8 cellular contexts compared by ENCODE assay signal in the genomic region with DNA sequence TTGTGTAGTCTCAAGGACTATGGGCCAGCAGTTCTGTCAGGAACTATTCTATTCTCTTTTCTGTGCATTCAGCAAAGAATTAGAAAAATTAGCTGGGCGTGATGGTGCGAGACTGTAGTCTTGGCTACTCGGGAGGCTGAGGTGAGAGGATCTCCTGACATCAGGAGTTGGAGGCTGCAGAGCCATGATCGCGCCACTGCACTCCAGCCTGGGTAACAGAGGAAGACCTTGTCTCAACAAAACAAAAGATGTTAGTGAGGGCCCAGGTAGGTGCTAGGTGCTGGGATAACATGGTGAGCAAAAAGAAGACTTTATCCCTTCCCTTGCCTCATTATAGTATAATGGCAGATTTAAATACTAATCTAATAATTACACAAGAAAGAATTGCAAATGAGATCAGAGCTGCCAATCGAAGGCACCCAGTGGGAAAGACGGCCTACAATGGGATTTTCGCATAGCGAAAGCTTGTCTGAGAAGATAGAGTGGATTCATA. TPM values are rescaled to one million over a fixed set of nuclear protein-coding genes. Genes with fewer than 3 reads are reported as not detected.
DNase-seq lines count a peak whose midpoint lies in the region; ATAC-seq and TF ChIP-seq lines count a peak whose summit lies in the region.

No MANE protein-coding gene starts in this region.

- H3K9me2 ChIP-seq in SU-DHL-6 (replicated peaks; ENCODE audit: insufficient read depth, low read length) = no peaks in the 10 kb centered on the region

- TF ChIP-seq POLR2A in heart left ventricle (IDR thresholded peaks at IDR 0.05) = no peak
- no peak for TF ChIP-seq POLR2A in spleen (IDR thresholded peaks at IDR 0.05)

- TF ChIP-seq CTCF in A673 (conservative IDR thresholded peaks at IDR 0.05; ENCODE audit: low read depth, low read length) (no peak), SU-DHL-6 (IDR thresholded peaks at IDR 0.05; ENCODE audit: insufficient read depth, low read length, poor library complexity, severe bottlenecking) (no peak), heart left ventricle (IDR thresholded peaks at IDR 0.05) (no peak), spleen (IDR thresholded peaks at IDR 0.05 in 8 of 11, conservative IDR thresholded peaks at IDR 0.05 in 3 of 11) (no peak)

- BruUV-seq in A673 (replicated peaks; lab: Mats Ljungman, UMichigan) = no TSS peak

- POLR2A ChIA-PET in A673 (lab: Charles Lee; ENCODE audit: low non-redundant PET) = no interaction called here

- H3K4me3 ChIP-seq in A673 (ENCODE audit: low read depth, low read length, poor library complexity, severe bottlenecking) = peak overlapping the region; percentile 65
- H3K4me3 ChIP-seq in SU-DHL-6 (ENCODE audit: insufficient read depth, low read length, poor library complexity, severe bottlenecking) = peak overlapping the region; percentile 90
- H3K4me3 ChIP-seq in heart left ventricle = peak overlapping the region; percentile 71 to 97 (median 92)
- peak overlapping the region; percentile 79 to 99 (median 90) for H3K4me3 ChIP-seq in spleen

- intact Hi-C loops in A673 (cut with micrococcal nuclease; ENCODE audit: unreplicated experiment) = no loop called here
- intact Hi-C loops in heart left ventricle (cut with DNase I) = loop anchor here in 4 of 10 donors (2.0 to 10.0 kb wide), 3 partner anchors 65 to 69 kb away; a partner anchor contains a TSS
- intact Hi-C loops in spleen (cut with DNase I; ENCODE audit: low total_unique reads) = no loop called here

- H3K27me3 ChIP-seq in A673 (replicated peaks; ENCODE audit: insufficient read depth, low read depth, low read length, poor library complexity) = no peaks in the 10 kb centered on the region
- no peaks in the 10 kb centered on the region for H3K27me3 ChIP-seq in SU-DHL-6 (ENCODE audit: low read length)
- no peaks in the 10 kb centered on the region for H3K27me3 ChIP-seq in heart left ventricle
- H3K27me3 ChIP-seq in spleen (replicated peaks in 1 of 7) = no peaks in the 10 kb centered on the region

- CTCF ChIA-PET in A673 (lab: Charles Lee) = interaction anchor here (0.6 kb wide), 1 partner anchor 85 kb away, joined by 3 read pairs; a partner anchor contains a TSS

- peaks cover 10% of the 10 kb centered on the region for H3K4me1 ChIP-seq in A673 (ENCODE audit: insufficient read depth, low read length, poor library complexity, severe bottlenecking)
- H3K4me1 ChIP-seq in heart left ventricle = peaks cover 0 to 24% (median 12%) of the 10 kb centered on the region in 12 donors
- peaks cover 8 to 41% (median 26%) of the 10 kb centered on the region in 6 donors for H3K4me1 ChIP-seq in spleen

- H3K9me3 ChIP-seq in A673 (ENCODE audit: low read depth, low read length, poor library complexity, severe bottlenecking) (no peaks in the 10 kb centered on the region), SU-DHL-6 (ENCODE audit: insufficient read depth, low read length) (no peaks in the 10 kb centered on the region), heart left ventricle (no peaks in the 10 kb centered on the region), spleen (no peaks in the 10 kb centered on the region)

- H2AFZ ChIP-seq in SU-DHL-6 (ENCODE audit: low read depth, low read length, severe bottlenecking) = peak overlapping the region; percentile 99

- H3K27ac ChIP-seq in A673 (ENCODE audit: low read depth, low read length, poor library complexity, severe bottlenecking) = peak overlapping the region; percentile 84
- H3K27ac ChIP-seq in SU-DHL-6 (ENCODE audit: low read depth, low read length) = no peak overlapping the region
- H3K27ac ChIP-seq in heart left ventricle = peak overlapping the region in 10 of 12 donors; percentile 34 to 88 (median 72)
- H3K27ac ChIP-seq in spleen = peak overlapping the region; percentile 64 to 87 (median 82)

- peaks cover 24% of the 10 kb centered on the region for H3K36me3 ChIP-seq in A673 (ENCODE audit: insufficient read depth, low read length, poor library complexity, severe bottlenecking)
- H3K36me3 ChIP-seq in SU-DHL-6 (ENCODE audit: low read length) = peaks cover 8% of the 10 kb centered on the region
- peaks cover 0 to 28% (median 8%) of the 10 kb centered on the region in 9 donors for H3K36me3 ChIP-seq in heart left ventricle
- peaks cover 0 to 27% (median 10%) of the 10 kb centered on the region in 6 donors for H3K36me3 ChIP-seq in spleen

- ATAC-seq in GM19455 (IDR thresholded peaks at IDR 0.05; ENCODE audit: unreplicated experiment) (peak; percentile 1), heart left ventricle (peak in 1 of 4 donors; percentile 9)

- no peaks in the 10 kb centered on the region for H3F3A ChIP-seq in SU-DHL-6 (ENCODE audit: insufficient read depth)

- H3K79me2 ChIP-seq in SU-DHL-6 (ENCODE audit: insufficient read depth, low read length) = peaks cover 33% of the 10 kb centered on the region

- DNase-seq in A673 (ENCODE audit: low spot score) (no peak), heart left ventricle (no peak), spleen (no peak), RKO (ENCODE audit: low spot score) (no peak), NCI-H1092 treated with DMSO at 0.1 percent for 48 hours (lab: John Stamatoyannopoulos, UW) (no peak)
- no peak for DNase-seq in activated CD4-positive, alpha-beta T cell treated with anti-CD3 and anti-CD28 coated beads, Interleukin-2, amount 50 U/mL, for 4 hours

- 79 to 82% (median 81%) methylated on average over 9 of the region's 9 CpGs for WGBS in heart left ventricle, 4 donors
- 86 to 91% (median 89%) methylated on average over 9 of the region's 9 CpGs for whole genome bisulfite sequencing in spleen, 5 donors

- H3K9ac ChIP-seq in SU-DHL-6 (ENCODE audit: low read length) = peak overlapping the region; percentile 79

- H4K20me1 ChIP-seq in SU-DHL-6 (ENCODE audit: low read depth, low read length) = no peaks in the 10 kb centered on the region

- peak overlapping the region; percentile 81 for H3K4me2 ChIP-seq in SU-DHL-6 (ENCODE audit: low read depth, low read length, poor library complexity, severe bottlenecking)

RNA-seq across cellular contexts. Expression of a gene that starts 0.4 kb away (rescaled TPM):
- total RNA-seq in A673 (2021) (94.0 and 98.4 TPM in 2 replicates), heart left ventricle (10 to 100 TPM; 40.7 to 82.8 (median 56.7) TPM), spleen (10 to 100 TPM; 24.5 to 39.6 (median 33.6) TPM)
- polyA plus RNA-seq in heart left ventricle (10 to 100 TPM; 19.7 to 30.8 TPM), spleen (10 to 100 TPM; 11.5 to 20.3 (median 13.7) TPM)
